4 cellular contexts compared by ENCODE assay signal in genomic region chr7:99773395-99773794, GRCh38. TPM values are rescaled to one million over a fixed set of nuclear protein-coding genes. Genes with fewer than 3 reads are reported as not detected.
"Had no signal": no experiment of that assay in that cellular context is flagged by ENCODE, and none has a peak within 500 bp of the region (broad histone marks: within the 10 kb centered on the region; RNA-seq: fewer than 3 reads in every experiment).

No MANE protein-coding gene starts in this region.

RNA-seq across cellular contexts. Expression of gene CYP3A4, which starts 10.6 kb away (rescaled TPM):
- total RNA-seq: SK-MEL-5 had no signal

RNA-seq across cellular contexts. Expression of gene CYP3A7, which starts 38.4 kb away (rescaled TPM):
- total RNA-seq: K562, M059J, SK-MEL-5 had no signal

RNA-seq across cellular contexts. Expression of gene CYP3A43, which starts 54.4 kb away (rescaled TPM):
- total RNA-seq: HT1080, K562, M059J, SK-MEL-5 had no signal
